Comparison of ENCODE assay signal across 8 cellular contexts in the genomic region with DNA sequence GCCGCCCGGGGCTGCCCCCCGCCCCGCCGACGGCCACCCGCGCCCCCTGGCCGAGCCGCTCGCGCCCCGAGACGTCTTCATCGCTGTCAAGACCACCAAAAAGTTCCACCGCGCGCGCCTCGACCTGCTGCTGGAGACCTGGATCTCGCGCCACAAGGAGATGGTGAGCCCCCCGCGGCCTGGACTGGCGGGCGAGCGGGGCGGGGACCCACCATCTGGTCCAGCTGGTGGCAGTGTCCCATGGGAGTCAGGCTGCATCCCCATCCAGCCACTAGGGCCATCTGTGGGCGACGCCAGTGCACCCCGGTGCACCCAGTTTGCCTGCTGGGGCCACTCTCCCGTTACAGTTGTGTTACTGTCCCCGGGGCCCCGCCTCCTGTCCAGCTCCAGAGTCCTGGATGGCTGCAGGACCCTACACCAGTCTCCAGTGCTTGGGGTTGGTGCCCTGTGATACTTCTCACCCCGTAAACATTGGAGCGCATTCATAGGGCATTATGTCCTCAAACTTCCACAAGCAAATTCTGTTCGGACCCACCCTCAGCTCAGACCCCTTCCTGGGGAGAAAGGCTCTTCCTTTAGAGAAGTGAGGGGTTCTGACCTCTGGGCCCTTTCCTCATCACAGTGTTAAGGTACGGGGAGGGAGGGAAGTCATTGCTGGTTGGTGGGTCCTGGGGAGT. TPM values are rescaled to one million over a fixed set of nuclear protein-coding genes. Genes with fewer than 3 reads are reported as not detected.
DNase-seq lines count a peak whose midpoint lies in the region; ATAC-seq and TF ChIP-seq lines count a peak whose summit lies in the region.

No MANE protein-coding gene starts in this region.

- H3K27ac ChIP-seq in SU-DHL-6 (ENCODE audit: low read depth, low read length): no peak overlapping the region

- H3K27me3 Mint-ChIP-seq in endothelial cell (ENCODE audit: unreplicated experiment): peaks cover 22% of the 10 kb centered on the region

- H3K4me2 ChIP-seq in SU-DHL-6 (ENCODE audit: low read depth, low read length, poor library complexity, severe bottlenecking): peak overlapping the region; percentile 52

- no peaks in the 10 kb centered on the region for H3K9me3 Mint-ChIP-seq in endothelial cell (ENCODE audit: unreplicated experiment)

- no peaks in the 10 kb centered on the region for H3K9me2 ChIP-seq in SU-DHL-6 (replicated peaks; ENCODE audit: insufficient read depth, low read length)

- H2AFZ ChIP-seq in SU-DHL-6 (ENCODE audit: low read depth, low read length, severe bottlenecking): no peak overlapping the region
- H2AFZ ChIP-seq in neuron (ENCODE audit: low read depth, low read length): no peak overlapping the region

- H3K36me3 Mint-ChIP-seq in endothelial cell (ENCODE audit: low read depth, unreplicated experiment): no peaks in the 10 kb centered on the region

- H3K4me3 Mint-ChIP-seq in endothelial cell (ENCODE audit: unreplicated experiment): peak overlapping the region; percentile 97

- peak; percentile 5 for ATAC-seq in GM18519 (IDR thresholded peaks at IDR 0.05; ENCODE audit: low FRiP score, unreplicated experiment)
- ATAC-seq in GM21619 (IDR thresholded peaks at IDR 0.05; ENCODE audit: unreplicated experiment): no peak

- peaks cover 72% of the 10 kb centered on the region for H3K4me1 ChIP-seq in neuron (ENCODE audit: insufficient read depth, low read length)

- DNase-seq in AG10803 (ENCODE audit: low read depth) (no peak), endothelial cell (ENCODE audit: low spot score) (no peak), NCI-H1930 (lab: John Stamatoyannopoulos, UW) (no peak), H4 (ENCODE audit: low spot score) (no peak)

- peak overlapping the region; percentile 57 for H3K27ac Mint-ChIP-seq in endothelial cell (ENCODE audit: unreplicated experiment)

- H3K4me3 ChIP-seq in AG10803 (ENCODE audit: low read length) (peak overlapping the region; percentile 64), SU-DHL-6 (ENCODE audit: insufficient read depth, low read length, poor library complexity, severe bottlenecking) (peak overlapping the region; percentile 25), neuron (ENCODE audit: low read length) (peak overlapping the region; percentile 70)

- H3K4me1 Mint-ChIP-seq in endothelial cell (ENCODE audit: unreplicated experiment): peaks cover 23% of the 10 kb centered on the region

- no peaks in the 10 kb centered on the region for H3K9me3 ChIP-seq in SU-DHL-6 (ENCODE audit: insufficient read depth, low read length)
- no peaks in the 10 kb centered on the region for H3K9me3 ChIP-seq in neuron (ENCODE audit: low read length)

- H4K20me1 ChIP-seq in SU-DHL-6 (ENCODE audit: low read depth, low read length): no peaks in the 10 kb centered on the region

- no peak for TF ChIP-seq CTCF in AG10803 (conservative IDR thresholded peaks at IDR 0.05; ENCODE audit: low read length)
- no peak for TF ChIP-seq CTCF in SU-DHL-6 (IDR thresholded peaks at IDR 0.05; ENCODE audit: insufficient read depth, low read length, poor library complexity, severe bottlenecking)
- TF ChIP-seq CTCF in endothelial cell (IDR thresholded peaks at IDR 0.05; ENCODE audit: unreplicated experiment): no peak

- no peaks in the 10 kb centered on the region for H3F3A ChIP-seq in SU-DHL-6 (ENCODE audit: insufficient read depth)

- H3K36me3 ChIP-seq in SU-DHL-6 (ENCODE audit: low read length): no peaks in the 10 kb centered on the region
- H3K36me3 ChIP-seq in neuron (ENCODE audit: insufficient read depth, low read length): peaks cover 2% of the 10 kb centered on the region

- H3K79me2 ChIP-seq in SU-DHL-6 (ENCODE audit: insufficient read depth, low read length): no peaks in the 10 kb centered on the region

- no peak overlapping the region; the same call in 1 of the 2 replicates for H3K9ac ChIP-seq in SU-DHL-6 (ENCODE audit: low read length)

- peaks cover 4% of the 10 kb centered on the region; the same call in 1 of the 2 replicates for H3K27me3 ChIP-seq in SU-DHL-6 (ENCODE audit: low read length)
- H3K27me3 ChIP-seq in neuron (ENCODE audit: insufficient read depth, low read length): no peaks in the 10 kb centered on the region

RNA-seq across cellular contexts. Expression of gene LFNG, which starts 0.7 kb away (rescaled TPM):
- total RNA-seq in endothelial cell (ENCODE audit: unreplicated experiment): 83.5 TPM
- 11.0 and 14.7 TPM in 2 replicates for total RNA-seq in H4 (2014; rRNA removed; shearing (Covaris generic))

RNA-seq across cellular contexts. Expression of gene BRAT1, which starts 35.1 kb away (rescaled TPM):
- 34.0 TPM for total RNA-seq in endothelial cell (ENCODE audit: unreplicated experiment)
- 31.7 and 41.5 TPM in 2 replicates for total RNA-seq in H4 (2014; rRNA removed; shearing (Covaris generic))

RNA-seq across cellular contexts. Expression of gene IQCE, which starts 38.5 kb away (rescaled TPM):
- total RNA-seq in endothelial cell (ENCODE audit: unreplicated experiment): 9.6 TPM
- total RNA-seq in H4 (2014; rRNA removed; shearing (Covaris generic)): 13.5 and 17.2 TPM in 2 replicates

RNA-seq across cellular contexts. Expression of gene GRIFIN, which starts 44.1 kb away (rescaled TPM):
- not detected for total RNA-seq in endothelial cell (ENCODE audit: unreplicated experiment)
- not detected in 2 replicates for total RNA-seq in H4 (2014; rRNA removed; shearing (Covaris generic))
